In the genomic region with DNA sequence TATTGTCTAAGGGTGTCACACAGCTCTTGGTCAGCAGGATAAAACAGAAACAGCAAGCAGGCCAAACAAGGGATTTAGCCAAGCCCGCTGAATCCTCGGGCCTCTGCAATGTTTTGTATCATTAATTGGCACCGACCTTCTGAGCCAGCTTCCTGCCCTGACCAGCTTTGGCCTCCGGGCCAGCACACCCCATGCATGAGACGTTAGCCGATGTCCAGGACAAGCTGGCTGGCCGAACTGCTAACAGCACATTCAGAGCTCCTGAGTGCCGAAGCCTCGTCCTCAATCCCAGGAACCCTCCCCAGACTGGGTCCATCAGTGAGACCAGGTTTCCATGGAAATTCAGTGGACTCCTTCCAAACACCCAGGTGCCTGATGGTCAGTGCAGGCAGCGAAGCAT, we compare ENCODE assay signal across 14 cellular contexts.
DNase-seq lines count a peak whose midpoint lies in the region; FAIRE-seq lines count a peak whose summit lies in the region.
"Had no signal": no experiment of that assay in that cellular context is flagged by ENCODE, and none has a peak within 500 bp of the region (broad histone marks: within the 10 kb centered on the region; RNA-seq: fewer than 3 reads in every experiment).

No MANE protein-coding gene starts in this region.

- FAIRE-seq in frontal cortex (lab: Jason Lieb, UNC) = no peak
- FAIRE-seq: GM12892, HepG2 had no signal

- peak; percentile 40 for DNase-seq in Ammon's horn (ENCODE audit: low spot score)
- peak; percentile 46 for DNase-seq in RPMI7951 (ENCODE audit: low read depth)
- DNase-seq in dermis blood vessel endothelial cell = peak; percentile 31
- DNase-seq in medulla oblongata (ENCODE audit: extremely low spot score) = peak; percentile 51
- DNase-seq in frontal cortex (ENCODE audit: low spot score in 2 of 2) = no peak
- DNase-seq in stimulated activated CD4-positive, alpha-beta T cell treated with anti-CD3 and anti-CD28 coated beads, Interleukin-4, amount 100 ng/mL, for 24 hours = no peak
- no peak for DNase-seq in stimulated activated CD8-positive, alpha-beta memory T cell treated with anti-CD3 and anti-CD28 coated beads, Interleukin-4, amount 100 ng/mL, for 48 hours
- DNase-seq in NCI-H526 (lab: John Stamatoyannopoulos, UW) = no peak
- DNase-seq: COR-L47, NCI-H1092 treated with DMSO at 0.1 percent for 48 hours, NCI-H510A treated with DMSO at 0.1 percent for 48 hours, SHP77 had no signal

Comparison
In these comparisons a context has a peak if more than half of its experiments do, and no peak if none do; other contexts are left out.
1. DNase-seq: peak in Ammon's horn (single experiment), RPMI7951 (single experiment), dermis blood vessel endothelial cell (single experiment) and medulla oblongata (single experiment); none in frontal cortex (0 of 2), stimulated activated CD4-positive, alpha-beta T cell treated with anti-CD3 and anti-CD28 coated beads, Interleukin-4, amount 100 ng/mL, for 24 hours (single experiment), stimulated activated CD8-positive, alpha-beta memory T cell treated with anti-CD3 and anti-CD28 coated beads, Interleukin-4, amount 100 ng/mL, for 48 hours (single experiment) and NCI-H526 (0 of 2).